In the genomic region with DNA sequence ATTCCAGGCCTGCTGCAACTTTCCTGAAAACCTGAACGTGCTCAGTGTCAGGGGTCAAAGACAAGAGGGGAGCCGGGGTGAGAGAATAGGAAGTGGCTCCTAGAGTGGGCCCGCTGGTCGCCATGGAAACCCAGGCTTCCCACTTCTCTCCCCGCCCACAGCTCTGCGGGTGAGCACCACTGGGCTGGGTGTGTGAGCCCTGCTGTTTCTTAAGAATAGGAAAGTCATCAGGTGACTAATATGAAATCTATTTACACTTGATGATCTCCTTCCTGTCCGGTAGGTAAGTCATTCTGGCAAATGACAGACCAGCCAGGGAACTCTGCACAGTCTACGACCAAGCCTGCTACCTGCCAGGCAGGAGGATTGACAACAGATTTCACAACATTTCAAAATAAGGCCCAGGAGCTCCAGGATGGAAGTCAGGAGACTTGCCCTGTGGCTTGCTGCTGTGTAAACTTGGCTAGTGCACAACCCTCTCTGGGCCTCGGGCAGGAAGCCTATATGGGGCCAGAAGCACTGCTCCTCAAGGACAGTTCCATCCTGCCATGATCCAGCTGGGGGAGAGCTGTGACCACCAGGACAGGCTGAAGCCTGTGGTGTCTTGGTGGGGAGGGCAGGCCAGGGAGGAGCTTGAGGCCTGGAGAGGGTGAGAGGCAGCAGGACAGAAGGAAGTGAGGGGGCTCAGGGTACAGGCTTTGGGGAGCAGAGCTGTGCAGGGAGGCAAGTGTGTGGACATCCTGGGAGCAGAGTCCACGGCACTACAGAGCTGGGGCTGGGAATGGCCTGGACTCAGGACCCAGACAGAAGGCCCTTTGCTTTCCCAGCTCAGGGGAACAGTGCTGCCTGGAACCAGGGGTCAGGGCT, we compare ENCODE assay signal across 8 cellular contexts.
A peak's percentile ranks its signal among the peaks of the same experiment; 100 is the strongest.
DNase-seq lines count a peak whose midpoint lies in the region; ATAC-seq and TF ChIP-seq lines count a peak whose summit lies in the region.

No MANE protein-coding gene starts in this region.

- H3K4me1 ChIP-seq in HUES64 (ENCODE audit: insufficient read depth, low read length) (peaks cover 22% of the 10 kb centered on the region), ovary (ENCODE audit: insufficient read depth) (no peaks in the 10 kb centered on the region)

- intact Hi-C loops in activated CD4-positive, alpha-beta T cell treated with anti-CD3 and anti-CD28 coated beads, Interleukin-2, amount 10 ng/mL, durations not matched to agents 24 days and 14 days (cut with micrococcal nuclease) = no loop called here
- intact Hi-C loops in posterior vena cava (cut with DNase I) (no loop called here), ovary (cut with DNase I) (no loop called here)

- peak; percentile 79 for DNase-seq in GM04504 (ENCODE audit: low read depth)
- DNase-seq in activated CD4-positive, alpha-beta T cell treated with anti-CD3 and anti-CD28 coated beads, Interleukin-2, amount 10 ng/mL, durations not matched to agents 24 days and 14 days = peak; percentile 66
- peak; percentile 92 for DNase-seq in fibroblast of mammary gland (ENCODE audit: low read depth)
- DNase-seq in posterior vena cava (ENCODE audit: low spot score) = peak; percentile 90
- DNase-seq in ovary = no peak
- DNase-seq in activated effector memory CD4-positive, alpha-beta T cell treated with Interleukin-2 at 50 U/mL for 16 hours = no peak

- H3K27me3 ChIP-seq in HUES64 (ENCODE audit: insufficient read depth, low read length) = no peaks in the 10 kb centered on the region
- H3K27me3 ChIP-seq in ovary = no peaks in the 10 kb centered on the region

- ATAC-seq in GM21717 (IDR thresholded peaks at IDR 0.05; ENCODE audit: unreplicated experiment) = peak; percentile 83

- peaks cover 19% of the 10 kb centered on the region for H3K4me1 Mint-ChIP-seq in activated CD4-positive, alpha-beta T cell treated with anti-CD3 and anti-CD28 coated beads, Interleukin-2, amount 10 ng/mL, durations not matched to agents 24 days and 14 days

- no peaks in the 10 kb centered on the region for H3K36me3 Mint-ChIP-seq in activated CD4-positive, alpha-beta T cell treated with anti-CD3 and anti-CD28 coated beads, Interleukin-2, amount 10 ng/mL, durations not matched to agents 24 days and 14 days (ENCODE audit: low read depth)

- H3K27me3 Mint-ChIP-seq in activated CD4-positive, alpha-beta T cell treated with anti-CD3 and anti-CD28 coated beads, Interleukin-2, amount 10 ng/mL, durations not matched to agents 24 days and 14 days = no peaks in the 10 kb centered on the region

- no peak for TF ChIP-seq POLR2A in ovary (IDR thresholded peaks at IDR 0.05)

- H3K9me3 ChIP-seq in HUES64 (ENCODE audit: insufficient read depth, low read depth, low read length) = no peaks in the 10 kb centered on the region
- H3K9me3 ChIP-seq in ovary = no peaks in the 10 kb centered on the region

- TF ChIP-seq CTCF in fibroblast of mammary gland (conservative IDR thresholded peaks at IDR 0.05; ENCODE audit: control insufficient read depth, insufficient read depth, low read depth, low read length) = no peak
- no peak for TF ChIP-seq CTCF in ovary (IDR thresholded peaks at IDR 0.05)

- H3K9ac ChIP-seq in HUES64 (ENCODE audit: low read depth, low read length) = no peak overlapping the region

- no peak for TF ChIP-seq EP300 in ovary (IDR thresholded peaks at IDR 0.05)

- H3K27ac Mint-ChIP-seq in activated CD4-positive, alpha-beta T cell treated with anti-CD3 and anti-CD28 coated beads, Interleukin-2, amount 10 ng/mL, durations not matched to agents 24 days and 14 days = peak overlapping the region; percentile 88

- no peaks in the 10 kb centered on the region for H3K9me3 Mint-ChIP-seq in activated CD4-positive, alpha-beta T cell treated with anti-CD3 and anti-CD28 coated beads, Interleukin-2, amount 10 ng/mL, durations not matched to agents 24 days and 14 days

- no peaks in the 10 kb centered on the region for H3K36me3 ChIP-seq in HUES64 (ENCODE audit: insufficient read depth, low read length)
- H3K36me3 ChIP-seq in ovary = no peaks in the 10 kb centered on the region

- H3K27ac ChIP-seq in HUES64 (ENCODE audit: low read depth, low read length) (peak overlapping the region; percentile 7; the same call in 1 of the 2 replicates), ovary (no peak overlapping the region)

- H3K4me3 Mint-ChIP-seq in activated CD4-positive, alpha-beta T cell treated with anti-CD3 and anti-CD28 coated beads, Interleukin-2, amount 10 ng/mL, durations not matched to agents 24 days and 14 days = peak overlapping the region; percentile 62

- H3K4me3 ChIP-seq in HUES64 (ENCODE audit: low read length) = no peak overlapping the region
- no peak overlapping the region for H3K4me3 ChIP-seq in fibroblast of mammary gland (ENCODE audit: control insufficient read depth, low read depth, low read length)
- H3K4me3 ChIP-seq in ovary = no peak overlapping the region

- 35% methylated on average over 9 of the region's 10 CpGs for WGBS in HUES64
- 58 to 69% (median 68%) methylated on average over 10 of the region's 10 CpGs for WGBS in ovary, 3 donors

Comparison
In these comparisons a context has a peak if more than half of its experiments do, and no peak if none do; other contexts are left out.
1. DNase-seq: peak in GM04504 (single experiment), activated CD4-positive, alpha-beta T cell treated with anti-CD3 and anti-CD28 coated beads, Interleukin-2, amount 10 ng/mL, durations not matched to agents 24 days and 14 days (single experiment), fibroblast of mammary gland (single experiment) and posterior vena cava (single experiment); none in ovary (0 of 5) and activated effector memory CD4-positive, alpha-beta T cell treated with Interleukin-2 at 50 U/mL for 16 hours (single experiment).